8 cellular contexts compared by ENCODE assay signal in genomic region chr11:10750838-10751580, GRCh38. TPM values are rescaled to one million over a fixed set of nuclear protein-coding genes. Genes with fewer than 3 reads are reported as not detected.
A peak's percentile ranks its signal among the peaks of the same experiment; 100 is the strongest.
DNase-seq lines count a peak whose midpoint lies in the region; ATAC-seq and TF ChIP-seq lines count a peak whose summit lies in the region.

Gene CTR9, plus strand, starts transcription at chr11:10751246. Its CDS starts 167 bp downstream, at chr11:10751413.

- intact Hi-C loops in spleen (cut with DNase I; ENCODE audit: low total_unique reads), result loop anchor here (10.0 kb wide), 1 partner anchor 54 kb away; the partner anchor contains the start of gene EIF4G2

- H3K4me1 Mint-ChIP-seq in WTC11, result peaks cover 4% of the 10 kb centered on the region

- peaks cover 9 to 39% (median 26%) of the 10 kb centered on the region in 6 donors for H3K4me1 ChIP-seq in spleen

- H3K27me3 Mint-ChIP-seq in WTC11 (ENCODE audit: low read depth), result no peaks in the 10 kb centered on the region

- peak within 1 kb of the TSS; percentile 83 to 97 (median 94) for H3K27ac ChIP-seq in spleen

- CTCF ChIA-PET in WTC11 (lab: Charles Lee), result interaction anchor here (0.5 to 1.5 kb wide), 9 partner anchors 20 to 1253 kb away, joined by 3 to 14 read pairs (median 3); partner anchors contain the start of genes EIF4G2 and RNF141

- peak within 1 kb of the TSS; percentile 84 for H3K27ac Mint-ChIP-seq in WTC11

- DNase-seq in AG09309 (ENCODE audit: low read depth) (peak; percentile 63), NCI-H226 (peak; percentile 87), WTC11 (ENCODE audit: low spot score) (peak; percentile 95), cardiac fibroblast (ENCODE audit: low read depth in 2 of 2) (peak; percentile 94 to 95), iPS-NIHi7 (ENCODE audit: extremely low spot score) (peak; percentile 89), spleen (peak; percentile 99)

- POLR2A ChIA-PET in WTC11 (lab: Charles Lee), result interaction anchor here (1.1 kb wide), 1 partner anchor 58 kb away, joined by 7 read pairs; the partner anchor contains the start of gene EIF4G2

- peak within 1 kb of the TSS; percentile 94 for H3K4me3 Mint-ChIP-seq in WTC11

- H3K27me3 ChIP-seq in spleen (replicated peaks in 1 of 7), result no peaks in the 10 kb centered on the region

- WGBS in spleen, 5 donors, result 0 to 1% (median 0%) methylated on average over 31 to 67 of the region's 67 CpGs

- TF ChIP-seq CTCF in AG09309 (IDR thresholded peaks at IDR 0.05; ENCODE audit: control insufficient read depth, insufficient read depth, low read depth, low read length, missing control alignments) (peak; percentile 28), WTC11 (IDR thresholded peaks at IDR 0.05) (no peak), cardiac fibroblast (IDR thresholded peaks at IDR 0.05; ENCODE audit: low read depth, low read length) (peak; percentile 30), spleen (IDR thresholded peaks at IDR 0.05 in 8 of 11, conservative IDR thresholded peaks at IDR 0.05 in 3 of 11) (peak in 6 of 11 experiments; percentile 10 to 42 (median 30))

- peak; percentile 80 to 92 (median 83) for TF ChIP-seq POLR2A in spleen (IDR thresholded peaks at IDR 0.05)

- H3K9me3 Mint-ChIP-seq in WTC11, result no peaks in the 10 kb centered on the region

- peaks cover 14% of the 10 kb centered on the region for H3K36me3 Mint-ChIP-seq in WTC11

- ATAC-seq in GM18909 (IDR thresholded peaks at IDR 0.05; ENCODE audit: poor library complexity, unreplicated experiment) (peak; percentile 92), HG03175 (IDR thresholded peaks at IDR 0.05; ENCODE audit: unreplicated experiment) (peak; percentile 94), WTC11 (peak; percentile 90)

- no peaks in the 10 kb centered on the region for H3K9me3 ChIP-seq in spleen

- H3K36me3 ChIP-seq in spleen, result peaks cover 0 to 33% (median 8%) of the 10 kb centered on the region in 6 donors

- H3K4me3 ChIP-seq in AG09309 (ENCODE audit: control insufficient read depth, low read depth, low read length) (peak within 1 kb of the TSS; percentile 84), cardiac fibroblast (replicated peaks in 1 of 2; ENCODE audit: low read depth in 2 of 2, low read length in 2 of 2) (peak within 1 kb of the TSS; percentile 93 to 95), spleen (peak within 1 kb of the TSS; percentile 64 to 96 (median 82))

TF ChIP-seq in WTC11, 78 proteins besides CTCF, POLR2A, EP300 and RAD21 (continues in another document):
- no peak for TF ChIP-seq STAT6 (CRISPR knock-in tag; conservative IDR thresholded peaks at IDR 0.05; ENCODE audit: low read depth)
- TF ChIP-seq, protein P1, sequence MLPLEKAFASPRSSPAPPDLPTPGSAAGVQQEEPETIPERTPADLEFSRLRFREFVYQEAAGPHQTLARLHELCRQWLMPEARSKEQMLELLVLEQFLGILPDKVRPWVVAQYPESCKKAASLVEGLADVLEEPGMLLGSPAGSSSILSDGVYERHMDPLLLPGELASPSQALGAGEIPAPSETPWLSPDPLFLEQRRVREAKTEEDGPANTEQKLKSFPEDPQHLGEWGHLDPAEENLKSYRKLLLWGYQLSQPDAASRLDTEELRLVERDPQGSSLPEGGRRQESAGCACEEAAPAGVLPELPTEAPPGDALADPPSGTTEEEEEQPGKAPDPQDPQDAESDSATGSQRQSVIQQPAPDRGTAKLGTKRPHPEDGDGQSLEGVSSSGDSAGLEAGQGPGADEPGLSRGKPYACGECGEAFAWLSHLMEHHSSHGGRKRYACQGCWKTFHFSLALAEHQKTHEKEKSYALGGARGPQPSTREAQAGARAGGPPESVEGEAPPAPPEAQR (CRISPR knock-in tag; IDR thresholded peaks at IDR 0.05), result no peak
- TF ChIP-seq, protein P2, sequence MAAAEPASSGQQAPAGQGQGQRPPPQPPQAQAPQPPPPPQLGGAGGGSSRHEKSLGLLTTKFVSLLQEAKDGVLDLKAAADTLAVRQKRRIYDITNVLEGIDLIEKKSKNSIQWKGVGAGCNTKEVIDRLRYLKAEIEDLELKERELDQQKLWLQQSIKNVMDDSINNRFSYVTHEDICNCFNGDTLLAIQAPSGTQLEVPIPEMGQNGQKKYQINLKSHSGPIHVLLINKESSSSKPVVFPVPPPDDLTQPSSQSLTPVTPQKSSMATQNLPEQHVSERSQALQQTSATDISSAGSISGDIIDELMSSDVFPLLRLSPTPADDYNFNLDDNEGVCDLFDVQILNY (CRISPR knock-in tag; IDR thresholded peaks at IDR 0.05), result peak; percentile 60; the same call in 1 of the 2 replicates
- TF ChIP-seq ZBTB43 (CRISPR knock-in tag; IDR thresholded peaks at IDR 0.05), result peak; percentile 80; the same call in 1 of the 2 replicates
- no peak for TF ChIP-seq ZNF263 (CRISPR knock-in tag; IDR thresholded peaks at IDR 0.05; ENCODE audit: low read depth)
- 0 out of 2 replicates have a peak, but pooled peaks have one; percentile 80 for TF ChIP-seq KAT7 (CRISPR knock-in tag; IDR thresholded peaks at IDR 0.05; ENCODE audit: borderline replicate concordance)
- TF ChIP-seq ESRRA (CRISPR knock-in tag; IDR thresholded peaks at IDR 0.05; ENCODE audit: borderline replicate concordance), result peak; percentile 78
- TF ChIP-seq ZNF512 (CRISPR knock-in tag; IDR thresholded peaks at IDR 0.05; ENCODE audit: borderline replicate concordance), result no peak
- no peak for TF ChIP-seq ZNF423 (CRISPR knock-in tag; IDR thresholded peaks at IDR 0.05)
- TF ChIP-seq NR1H2 (CRISPR knock-in tag; IDR thresholded peaks at IDR 0.05), result no peak
- no peak for TF ChIP-seq JAZF1 (CRISPR knock-in tag; IDR thresholded peaks at IDR 0.05)
- peak; percentile 87 for TF ChIP-seq GABPB1 (CRISPR knock-in tag; IDR thresholded peaks at IDR 0.05)
- TF ChIP-seq NR3C1 (CRISPR knock-in tag; conservative IDR thresholded peaks at IDR 0.05; ENCODE audit: low read depth), result no peak
- TF ChIP-seq, protein P3, sequence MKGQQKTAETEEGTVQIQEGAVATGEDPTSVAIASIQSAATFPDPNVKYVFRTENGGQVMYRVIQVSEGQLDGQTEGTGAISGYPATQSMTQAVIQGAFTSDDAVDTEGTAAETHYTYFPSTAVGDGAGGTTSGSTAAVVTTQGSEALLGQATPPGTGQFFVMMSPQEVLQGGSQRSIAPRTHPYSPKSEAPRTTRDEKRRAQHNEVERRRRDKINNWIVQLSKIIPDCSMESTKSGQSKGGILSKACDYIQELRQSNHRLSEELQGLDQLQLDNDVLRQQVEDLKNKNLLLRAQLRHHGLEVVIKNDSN (CRISPR knock-in tag; IDR thresholded peaks at IDR 0.05), result peak; percentile 57; the same call in 1 of the 2 replicates

RNA-seq across cellular contexts. Expression of gene CTR9, which starts in this region (rescaled TPM):
- 29.3 to 32.7 TPM (median 31.1 TPM) in 3 replicates for total RNA-seq in WTC11 (2021)
- 10 to 100 TPM; 31.1 to 44.4 (median 36.0) TPM for total RNA-seq in spleen
- polyA plus RNA-seq in spleen, result 10 to 100 TPM; 13.8 to 17.6 (median 14.0) TPM

Comparison
In these comparisons a context has a peak if more than half of its experiments do, and no peak if none do; other contexts are left out.
1. Peak in every context shown above with its lines: DNase-seq, ATAC-seq, H3K4me3 ChIP-seq and H3K27ac ChIP-seq.